ENCODE assay signal across 17 cellular contexts in genomic region chr9:100739666-100740065, GRCh38.
DNase-seq lines count a peak whose midpoint lies in the region; ATAC-seq, FAIRE-seq and TF ChIP-seq lines count a peak whose summit lies in the region.
"Had no signal": no experiment of that assay in that cellular context is flagged by ENCODE, and none has a peak within 500 bp of the region (broad histone marks: within the 10 kb centered on the region; RNA-seq: fewer than 3 reads in every experiment).

No MANE protein-coding gene starts in this region.

- H3K9me2 ChIP-seq in hepatocyte (replicated peaks; ENCODE audit: insufficient read depth) = no peaks in the 10 kb centered on the region

- H3K4me2 ChIP-seq in HepG2 (ENCODE audit: low read depth, low read length) (peak overlapping the region; percentile 12; the same call in 1 of the 2 replicates), mammary epithelial cell (ENCODE audit: insufficient read depth, low read depth, low read length) (no peak overlapping the region), hepatocyte (no peak overlapping the region)
- H3K4me2 ChIP-seq: BLaER1 had no signal

- H3K36me3 ChIP-seq in HepG2 (replicated peaks in 1 of 2; ENCODE audit: control insufficient read depth in 1 of 2, insufficient read depth in 2 of 2, low read length in 2 of 2) (no peaks in the 10 kb centered on the region), right lobe of liver (no peaks in the 10 kb centered on the region), mammary epithelial cell (ENCODE audit: insufficient read depth, low read length) (no peaks in the 10 kb centered on the region), hepatocyte (replicated peaks; ENCODE audit: insufficient read depth, low read depth) (no peaks in the 10 kb centered on the region)
- H3K36me3 ChIP-seq: BLaER1, SJSA1 had no signal

- BruUV-seq in HepG2 (replicated peaks; lab: Mats Ljungman, UMichigan) (no TSS peak), mammary epithelial cell (replicated peaks; lab: Mats Ljungman, UMichigan) (no TSS peak)

- 42% methylated on average over 2 of the region's 5 CpGs for WGBS in HepG2 (ENCODE audit: low lambda C conversion rate)
- WGBS in right lobe of liver (ENCODE audit: insufficient coverage, low coverage, low lambda C conversion rate, missing lambda C conversion rate) = no CpG with 5 or more reads among the region's 5 CpGs
- 57% methylated on average over 1 of the region's 5 CpGs for WGBS in mammary epithelial cell (ENCODE audit: low coverage, missing lambda C conversion rate)
- 74% methylated on average over 5 of the region's 5 CpGs for WGBS in hepatocyte (ENCODE audit: low lambda C conversion rate, missing lambda C conversion rate)

- POLR2A ChIA-PET in HepG2 (lab: Yijun Ruan, JAX) = no interaction called here

- TF ChIP-seq CTCF in HepG2 (CRISPR knock-in tag; IDR thresholded peaks at IDR 0.05) (no peak), right lobe of liver (IDR thresholded peaks at IDR 0.05) (no peak), mammary epithelial cell (conservative IDR thresholded peaks at IDR 0.05 in 1 of 2, IDR thresholded peaks at IDR 0.05 in 1 of 2; ENCODE audit: extremely low read depth in 1 of 2, insufficient read depth in 1 of 2, low read depth in 1 of 2, low read length in 2 of 2) (no peak), hepatocyte (IDR thresholded peaks at IDR 0.05; ENCODE audit: poor library complexity) (no peak)

- FAIRE-seq in HepG2 (lab: Jason Lieb, UNC) = no peak
- FAIRE-seq: GM12878 had no signal

- no peaks in the 10 kb centered on the region for H3K79me2 ChIP-seq in HepG2 (ENCODE audit: insufficient read depth, low read length)
- H3K79me2 ChIP-seq in mammary epithelial cell (ENCODE audit: insufficient read depth, low read length) = no peaks in the 10 kb centered on the region
- H3K79me2 ChIP-seq in hepatocyte = no peaks in the 10 kb centered on the region

- H2AFZ ChIP-seq in HepG2 (ENCODE audit: low read length) = no peak overlapping the region
- H2AFZ ChIP-seq in mammary epithelial cell (ENCODE audit: low read depth, low read length) = no peak overlapping the region
- H2AFZ ChIP-seq in hepatocyte = no peak overlapping the region

- H3K27me3 ChIP-seq in HepG2 (ENCODE audit: control insufficient read depth in 1 of 2, insufficient read depth in 2 of 2, low read length in 2 of 2) = no peaks in the 10 kb centered on the region
- no peaks in the 10 kb centered on the region for H3K27me3 ChIP-seq in right lobe of liver
- no peaks in the 10 kb centered on the region for H3K27me3 ChIP-seq in mammary epithelial cell (ENCODE audit: insufficient read depth, low read length)
- H3K27me3 ChIP-seq in hepatocyte = no peaks in the 10 kb centered on the region
- H3K27me3 ChIP-seq: BLaER1, SJSA1 had no signal

- no peak for ATAC-seq in HepG2
- ATAC-seq in right lobe of liver = no peak
- no peak for ATAC-seq in GM19397 (IDR thresholded peaks at IDR 0.05; ENCODE audit: unreplicated experiment)
- ATAC-seq in HG03469 (IDR thresholded peaks at IDR 0.05; ENCODE audit: unreplicated experiment) = no peak
- ATAC-seq: GM12878 had no signal

- no peak for DNase-seq in HepG2 (ENCODE audit: low spot score)
- DNase-seq in right lobe of liver = no peak
- DNase-seq in mammary epithelial cell = peak; percentile 52
- DNase-seq in hepatocyte (ENCODE audit: low spot score) = peak; percentile 28
- no peak for DNase-seq in dermis blood vessel endothelial cell
- DNase-seq in T1000 (lab: John Stamatoyannopoulos, UW) = no peak
- DNase-seq: 8988T, DMS153, IMR-90, MV-4-11, NCI-H1436 treated with DMSO at 0.1 percent for 48 hours, NCI-H2081 had no signal

- H3K4me1 ChIP-seq in HepG2 (ENCODE audit: insufficient read depth, low read length) (no peaks in the 10 kb centered on the region), right lobe of liver (no peaks in the 10 kb centered on the region), mammary epithelial cell (ENCODE audit: insufficient read depth, low read length) (no peaks in the 10 kb centered on the region), hepatocyte (ENCODE audit: insufficient read depth) (no peaks in the 10 kb centered on the region)
- H3K4me1 ChIP-seq: BLaER1, SJSA1 had no signal

- intact Hi-C loops in HepG2 (cut with micrococcal nuclease; ENCODE audit: unreplicated experiment) = no loop called here
- intact Hi-C loops in right lobe of liver (cut with DNase I) = no loop called here
- intact Hi-C loops in mammary epithelial cell (cut with micrococcal nuclease) = no loop called here

- TF ChIP-seq EP300 in HepG2 (IDR thresholded peaks at IDR 0.05; ENCODE audit: low read depth in 2 of 2, low read length in 2 of 2) = no peak
- no peak for TF ChIP-seq EP300 in HepG2 (CRISPR knock-in tag; IDR thresholded peaks at IDR 0.05; ENCODE audit: borderline replicate concordance)

- H3K9ac ChIP-seq in HepG2 (ENCODE audit: insufficient read depth, low read depth, low read length) = no peak overlapping the region
- no peak overlapping the region for H3K9ac ChIP-seq in mammary epithelial cell (ENCODE audit: insufficient read depth, low read length)
- H3K9ac ChIP-seq: BLaER1 had no signal

- no peak overlapping the region for H3K27ac ChIP-seq in HepG2 (ENCODE audit: extremely low read length, insufficient read depth, low read length)
- H3K27ac ChIP-seq in right lobe of liver = no peak overlapping the region
- no peak overlapping the region for H3K27ac ChIP-seq in mammary epithelial cell (ENCODE audit: insufficient read depth, low read depth, low read length)
- H3K27ac ChIP-seq in hepatocyte = no peak overlapping the region
- H3K27ac ChIP-seq: BLaER1, SJSA1 had no signal

- H4K20me1 ChIP-seq in HepG2 (ENCODE audit: insufficient read depth, low read length) (no peaks in the 10 kb centered on the region), mammary epithelial cell (ENCODE audit: insufficient read depth, low read length) (no peaks in the 10 kb centered on the region), hepatocyte (ENCODE audit: insufficient read depth, poor library complexity, severe bottlenecking) (no peaks in the 10 kb centered on the region)
- H4K20me1 ChIP-seq: BLaER1 had no signal

- CTCF ChIA-PET in HepG2 (lab: Yijun Ruan, JAX; ENCODE audit: low intra/inter-chr PET ratio, low total read pairs) = no interaction called here
- CTCF ChIA-PET in mammary epithelial cell (lab: Charles Lee; ENCODE audit: low non-redundant PET) = no interaction called here

- no peak for TF ChIP-seq RAD21 in HepG2 (CRISPR knock-in tag; IDR thresholded peaks at IDR 0.05)

- H3K9me3 ChIP-seq in HepG2 (ENCODE audit: low read length) (no peaks in the 10 kb centered on the region), right lobe of liver (no peaks in the 10 kb centered on the region), mammary epithelial cell (replicated peaks; ENCODE audit: insufficient read depth, low read length) (no peaks in the 10 kb centered on the region), hepatocyte (ENCODE audit: low read depth) (no peaks in the 10 kb centered on the region)
- H3K9me3 ChIP-seq: BLaER1, SJSA1 had no signal

- dilution Hi-C loops in mammary epithelial cell (cut with HindIII; ENCODE audit: low sequenced_read_pairs) = no loop called here

- in situ Hi-C loops in HepG2 (cut with HindIII; ENCODE audit: extremely low pct_ligation_motif_present, low pct_unique_long_range_greater_than_20kb) = no loop called here
- in situ Hi-C loops in mammary epithelial cell (cut with MboI; ENCODE audit: low sequenced_read_pairs in 2 of 2) = no loop called here

- H3K4me3 ChIP-seq in HepG2 (replicated peaks in 1 of 3; ENCODE audit: insufficient read depth in 1 of 3, low read depth in 2 of 3, low read length in 3 of 3) (no peak overlapping the region), right lobe of liver (no peak overlapping the region), mammary epithelial cell (replicated peaks in 1 of 3; ENCODE audit: insufficient read depth in 1 of 3, low read depth in 2 of 3, low read length in 3 of 3) (no peak overlapping the region), hepatocyte (no peak overlapping the region)
- H3K4me3 ChIP-seq: BLaER1, GM12878, SJSA1 had no signal

- no peak for TF ChIP-seq POLR2A in HepG2 (IDR thresholded peaks at IDR 0.05; ENCODE audit: insufficient read depth in 1 of 2, low read depth in 2 of 2, low read length in 2 of 2)
- TF ChIP-seq POLR2A in right lobe of liver (IDR thresholded peaks at IDR 0.05) = no peak

TF ChIP-seq in HepG2, 621 proteins besides CTCF, POLR2A, EP300 and RAD21 (continues in another document):
- TF ChIP-seq SOX6 (IDR thresholded peaks at IDR 0.05) (no peak), SOX6 (CRISPR knock-in tag; IDR thresholded peaks at IDR 0.05) (no peak), E2F1 (CRISPR knock-in tag; IDR thresholded peaks at IDR 0.05) (no peak), ZNF607 (CRISPR knock-in tag; IDR thresholded peaks at IDR 0.05; ENCODE audit: borderline replicate concordance) (no peak), REXO4 (CRISPR knock-in tag; IDR thresholded peaks at IDR 0.05; ENCODE audit: borderline replicate concordance) (no peak), GLI4 (CRISPR knock-in tag; IDR thresholded peaks at IDR 0.05; ENCODE audit: borderline replicate concordance) (no peak), KLF6 (CRISPR knock-in tag; IDR thresholded peaks at IDR 0.05) (no peak), SNAI1 (CRISPR knock-in tag; IDR thresholded peaks at IDR 0.05; ENCODE audit: borderline replicate concordance) (no peak)
- TF ChIP-seq, protein P1, sequence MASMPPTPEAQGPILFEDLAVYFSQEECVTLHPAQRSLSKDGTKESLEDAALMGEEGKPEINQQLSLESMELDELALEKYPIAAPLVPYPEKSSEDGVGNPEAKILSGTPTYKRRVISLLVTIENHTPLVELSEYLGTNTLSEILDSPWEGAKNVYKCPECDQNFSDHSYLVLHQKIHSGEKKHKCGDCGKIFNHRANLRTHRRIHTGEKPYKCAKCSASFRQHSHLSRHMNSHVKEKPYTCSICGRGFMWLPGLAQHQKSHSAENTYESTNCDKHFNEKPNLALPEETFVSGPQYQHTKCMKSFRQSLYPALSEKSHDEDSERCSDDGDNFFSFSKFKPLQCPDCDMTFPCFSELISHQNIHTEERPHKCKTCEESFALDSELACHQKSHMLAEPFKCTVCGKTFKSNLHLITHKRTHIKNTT (CRISPR knock-in tag; IDR thresholded peaks at IDR 0.05) = no peak

Comparison
In these comparisons a context has a peak if more than half of its experiments do, and no peak if none do; other contexts are left out.
1. DNase-seq: peak in mammary epithelial cell (single experiment) and hepatocyte (single experiment); none in HepG2 (single experiment), right lobe of liver (0 of 3), dermis blood vessel endothelial cell (single experiment) and T1000 (single experiment).